Comparison of ENCODE assay signal across 8 cellular contexts in the genomic region with DNA sequence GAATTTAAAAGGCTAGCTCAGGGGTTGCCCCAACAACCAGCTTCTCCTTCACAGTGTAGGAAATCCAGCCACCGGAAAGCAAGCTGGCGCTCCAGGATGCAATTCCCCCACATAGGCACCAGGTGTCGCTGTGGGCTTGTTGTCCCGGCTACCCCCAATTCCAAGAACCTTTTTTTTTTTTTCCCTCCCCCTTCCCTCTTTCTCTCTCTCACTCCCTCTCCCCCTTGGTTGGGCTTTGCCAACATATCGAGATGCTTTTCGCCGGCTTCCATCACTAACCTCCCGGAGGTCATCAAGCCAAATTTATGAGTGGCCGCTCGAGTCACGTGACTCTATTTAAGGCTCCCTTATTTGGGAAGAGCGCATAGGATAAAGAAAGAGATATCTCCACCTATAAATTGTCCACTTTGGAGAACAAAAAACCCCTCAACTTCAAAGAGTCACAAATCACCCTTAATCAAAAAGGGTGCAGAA. TPM values are rescaled to one million over a fixed set of nuclear protein-coding genes. Genes with fewer than 3 reads are reported as not detected.
DNase-seq lines count a peak whose midpoint lies in the region; ATAC-seq, FAIRE-seq and TF ChIP-seq lines count a peak whose summit lies in the region.

A gene (plus strand): TSS at position 424 of the 474 bp plus-strand sequence. CDS start 73 bp downstream, outside the sequence.

- BruUV-seq in mammary epithelial cell (replicated peaks; lab: Mats Ljungman, UMichigan): no TSS peak

- intact Hi-C loops in mammary epithelial cell (cut with micrococcal nuclease): loop anchor here (1.0 to 2.0 kb wide), 9 partner anchors 26 to 336 kb away; a partner anchor contains a TSS
- intact Hi-C loops in left colon (cut with DNase I, micrococcal nuclease): loop anchor here in 1 of 2 donors (5.0 kb wide), 1 partner anchor 160 kb away; no protein-coding TSS in a partner anchor

- peak within 1 kb of the TSS; percentile 23 for H3K9ac ChIP-seq in mammary epithelial cell (ENCODE audit: insufficient read depth, low read length)

- no peaks in the 10 kb centered on the region for H4K20me1 ChIP-seq in mammary epithelial cell (ENCODE audit: insufficient read depth, low read length)

- peak within 1 kb of the TSS; percentile 96 for H3K4me2 ChIP-seq in mammary epithelial cell (ENCODE audit: insufficient read depth, low read depth, low read length)

- H3K27ac ChIP-seq in mammary epithelial cell (ENCODE audit: insufficient read depth, low read depth, low read length): peak within 1 kb of the TSS; percentile 33

- dilution Hi-C loops in mammary epithelial cell (cut with HindIII; ENCODE audit: low sequenced_read_pairs): no loop called here

- DNase-seq in NCI-H1417 (lab: John Stamatoyannopoulos, UW): peak; percentile 85 to 96 (median 87)
- no peak for DNase-seq in NCI-H1417 treated with DMSO at 0.1 percent for 48 hours (lab: John Stamatoyannopoulos, UW)
- peak; percentile 95 for DNase-seq in NCI-H1694 (lab: John Stamatoyannopoulos, UW)
- peak; percentile 53 for DNase-seq in mammary epithelial cell
- DNase-seq in left colon: peak in 1 of 2 donors; percentile 59
- DNase-seq in stimulated activated CD4-positive, alpha-beta T cell treated with anti-CD3 and anti-CD28 coated beads, Interleukin-4, amount 100 ng/mL, for 24 hours: peak; percentile 67
- DNase-seq in mesenteric fat pad (ENCODE audit: low spot score): no peak

- H3K9me3 ChIP-seq in mammary epithelial cell (replicated peaks; ENCODE audit: insufficient read depth, low read length): no peaks in the 10 kb centered on the region

- TF ChIP-seq CTCF in mammary epithelial cell (conservative IDR thresholded peaks at IDR 0.05 in 1 of 2, IDR thresholded peaks at IDR 0.05 in 1 of 2; ENCODE audit: extremely low read depth in 1 of 2, insufficient read depth in 1 of 2, low read depth in 1 of 2, low read length in 2 of 2): peak; percentile 94 to 95

- CTCF ChIA-PET in mammary epithelial cell (lab: Charles Lee; ENCODE audit: low non-redundant PET): interaction anchor here (0.6 to 1.0 kb wide), 14 partner anchors 8 to 524 kb away, joined by 3 to 18 read pairs (median 4); a partner anchor contains a TSS

- H3K36me3 ChIP-seq in mammary epithelial cell (ENCODE audit: insufficient read depth, low read length): no peaks in the 10 kb centered on the region

- peak; percentile 58 for FAIRE-seq in TTC549 (lab: Jason Lieb, UNC)

- 2% methylated on average over 10 of the region's 12 CpGs for WGBS in mammary epithelial cell (ENCODE audit: low coverage, missing lambda C conversion rate)

- peaks cover 30% of the 10 kb centered on the region for H3K4me1 ChIP-seq in mammary epithelial cell (ENCODE audit: insufficient read depth, low read length)

- H3K79me2 ChIP-seq in mammary epithelial cell (ENCODE audit: insufficient read depth, low read length): peaks cover 9% of the 10 kb centered on the region

- peak within 1 kb of the TSS; percentile 88 for H2AFZ ChIP-seq in mammary epithelial cell (ENCODE audit: low read depth, low read length)

- peak; percentile 36 for ATAC-seq in left colon

- no peaks in the 10 kb centered on the region for H3K27me3 ChIP-seq in mammary epithelial cell (ENCODE audit: insufficient read depth, low read length)

- H3K4me3 ChIP-seq in mammary epithelial cell (replicated peaks in 1 of 3; ENCODE audit: insufficient read depth in 1 of 3, low read depth in 2 of 3, low read length in 3 of 3): peak within 1 kb of the TSS; percentile 47 to 60 (median 54)

- in situ Hi-C loops in mammary epithelial cell (cut with MboI; ENCODE audit: low sequenced_read_pairs in 2 of 2): no loop called here

RNA-seq across cellular contexts. Expression of the gene that starts here (rescaled TPM):
- total RNA-seq in mammary epithelial cell (1 to 10 TPM in 1 of 2 donors, under 1 TPM in 1; 0.67 to 1.4 TPM), left colon (not detected), mesenteric fat pad (0.55 TPM)
- polyA plus RNA-seq in mammary epithelial cell: 0.80 TPM
- polyA minus RNA-seq in mammary epithelial cell: not detected

Comparison
In these comparisons a context has a peak if more than half of its experiments do, and no peak if none do; other contexts are left out.
1. DNase-seq: peak in NCI-H1417 (3 of 3), NCI-H1694 (single experiment), mammary epithelial cell (single experiment) and stimulated activated CD4-positive, alpha-beta T cell treated with anti-CD3 and anti-CD28 coated beads, Interleukin-4, amount 100 ng/mL, for 24 hours (single experiment); none in NCI-H1417 treated with DMSO at 0.1 percent for 48 hours (single experiment) and mesenteric fat pad (single experiment).
2. Peak in ATAC-seq in left colon; RNA of the gene not detected or under 1 TPM.